Comparison of ENCODE assay signal across 8 cellular contexts in the genomic region with DNA sequence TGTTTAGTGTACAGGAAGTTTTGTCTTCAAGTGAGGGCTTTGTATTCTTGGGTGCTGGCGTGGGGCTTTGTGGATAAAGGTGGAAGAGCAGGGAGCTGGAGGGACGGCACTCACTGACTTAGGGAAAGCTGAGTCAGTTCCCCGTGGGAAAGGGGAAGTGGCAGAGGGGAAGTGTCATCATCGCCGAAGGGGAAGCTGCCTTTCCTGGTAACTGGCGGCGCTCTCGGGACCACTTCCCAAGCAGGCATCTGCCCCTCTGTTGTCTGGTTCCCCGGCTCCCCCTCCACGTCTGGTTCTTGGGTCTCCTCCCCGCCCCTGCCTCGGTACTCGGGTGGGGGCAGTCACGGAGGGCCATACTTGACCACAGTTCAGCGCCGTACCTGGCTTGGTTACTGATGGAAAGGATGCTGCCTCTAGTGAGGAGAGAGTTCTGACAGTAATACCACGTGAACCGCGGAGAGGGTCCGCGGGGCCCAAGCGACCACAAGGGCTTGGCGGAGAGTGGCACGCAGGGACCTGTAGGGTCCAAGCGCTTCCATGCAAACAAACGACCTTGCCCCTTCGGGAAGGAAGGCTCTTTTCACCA. TPM values are rescaled to one million over a fixed set of nuclear protein-coding genes. Genes with fewer than 3 reads are reported as not detected.
A peak's percentile ranks its signal among the peaks of the same experiment; 100 is the strongest.
DNase-seq lines count a peak whose midpoint lies in the region; ATAC-seq lines count a peak whose summit lies in the region.

No MANE protein-coding gene starts in this region.

- CTCF ChIA-PET in naive thymus-derived CD4-positive, alpha-beta T cell (lab: Charles Lee), result interaction anchor here (0.8 to 1.4 kb wide), 4 partner anchors 8 to 147 kb away, joined by 3 to 7 read pairs (median 4); partner anchors contain the start of gene NAA38

- H3K4me1 ChIP-seq in naive thymus-derived CD4-positive, alpha-beta T cell (ENCODE audit: control insufficient read depth in 2 of 2, insufficient read depth in 2 of 2, low read length in 2 of 2), result peaks cover 20 to 38% of the 10 kb centered on the region in 2 donors
- H3K4me1 ChIP-seq in urinary bladder (ENCODE audit: insufficient read depth), result no peaks in the 10 kb centered on the region

- DNase-seq in activated T-cell treated with anti-CD3 and anti-CD28 coated beads for 48 hours (ENCODE audit: low read depth) (peak; percentile 48), M059J (ENCODE audit: low read depth) (peak; percentile 92), fibroblast of gingiva (ENCODE audit: low read depth) (peak; percentile 85)
- no peak for DNase-seq in activated T-cell treated with anti-CD3 and anti-CD28 coated beads, Interleukin-2, amount 50 U/mL, for 1 hour
- peak in 2 of 3 experiments; percentile 36 to 58 for DNase-seq in activated CD8-positive, alpha-beta memory T cell treated with anti-CD3 and anti-CD28 coated beads for 48 hours (ENCODE audit: low read depth in 2 of 3, low spot score in 2 of 3)
- DNase-seq in naive thymus-derived CD4-positive, alpha-beta T cell, result peak in 4 of 9 donors; percentile 42 to 66 (median 56)

- peak; percentile 0 for ATAC-seq in naive thymus-derived CD4-positive, alpha-beta T cell
- no peak for ATAC-seq in GM18519 (IDR thresholded peaks at IDR 0.05; ENCODE audit: low FRiP score, unreplicated experiment)

- peaks cover 0 to 13% (median 0%) of the 10 kb centered on the region in 11 donors for H3K9me3 Mint-ChIP-seq in naive thymus-derived CD4-positive, alpha-beta T cell

- H3K9me3 ChIP-seq in naive thymus-derived CD4-positive, alpha-beta T cell (ENCODE audit: control insufficient read depth in 2 of 3, low read length in 3 of 3), result no peaks in the 10 kb centered on the region

- H3K4me3 ChIP-seq in naive thymus-derived CD4-positive, alpha-beta T cell (ENCODE audit: low read length), result peak overlapping the region; percentile 84
- H3K4me3 ChIP-seq in urinary bladder (ENCODE audit: low read depth, low read length), result peak overlapping the region; percentile 56

- H3K36me3 ChIP-seq in naive thymus-derived CD4-positive, alpha-beta T cell (ENCODE audit: control insufficient read depth in 2 of 3, insufficient read depth in 3 of 3, low read length in 3 of 3), result peaks cover 0 to 24% (median 0%) of the 10 kb centered on the region in 3 experiments
- no peaks in the 10 kb centered on the region for H3K36me3 ChIP-seq in urinary bladder (ENCODE audit: insufficient read depth)

- WGBS in urinary bladder, result under 1% methylated on average over 27 of the region's 27 CpGs

- H3K4me3 Mint-ChIP-seq in naive thymus-derived CD4-positive, alpha-beta T cell, result peak overlapping the region; percentile 85 to 99 (median 94)

- intact Hi-C loops in naive thymus-derived CD4-positive, alpha-beta T cell (cut with micrococcal nuclease), result loop anchor here (1.0 to 10.0 kb wide), 11 partner anchors 8 to 1191 kb away; partner anchors contain the start of genes ACADVL (in 1 of the 2), C17orf100 (in 1 of the 2), DLG4 (in 1 of the 2) and EIF5A (in 1 of the 2)

- peak overlapping the region; percentile 90 to 100 (median 99) for H3K27ac Mint-ChIP-seq in naive thymus-derived CD4-positive, alpha-beta T cell

- H3K4me1 Mint-ChIP-seq in naive thymus-derived CD4-positive, alpha-beta T cell, result peaks cover 29 to 54% (median 41%) of the 10 kb centered on the region in 7 donors

- POLR2A ChIA-PET in naive thymus-derived CD4-positive, alpha-beta T cell (lab: Charles Lee), result interaction anchor here (0.5 to 6.2 kb wide), 8 partner anchors 8 to 295 kb away, joined by 3 to 86 read pairs (median 4); partner anchors contain the start of genes CYB5D1, KDM6B, NAA38 and TP53

- H3K27me3 Mint-ChIP-seq in naive thymus-derived CD4-positive, alpha-beta T cell, result peaks cover 0 to 2% (median 0%) of the 10 kb centered on the region in 5 donors

- H3K36me3 Mint-ChIP-seq in naive thymus-derived CD4-positive, alpha-beta T cell, result peaks cover 0 to 10% (median 3%) of the 10 kb centered on the region in 5 donors

- no peaks in the 10 kb centered on the region for H3K27me3 ChIP-seq in naive thymus-derived CD4-positive, alpha-beta T cell (ENCODE audit: control insufficient read depth in 2 of 2, insufficient read depth in 2 of 2, low read length in 2 of 2)

- peak overlapping the region; percentile 100 for H3K27ac ChIP-seq in naive thymus-derived CD4-positive, alpha-beta T cell (ENCODE audit: low read depth, low read length)
- H3K27ac ChIP-seq in urinary bladder (ENCODE audit: low read depth), result peak overlapping the region; percentile 98

RNA-seq across cellular contexts. Expression of gene KDM6B, which starts 9.0 kb away (rescaled TPM):
- 0.59 and 3.2 TPM in 2 replicates for total RNA-seq in M059J (2014; rRNA removed; shearing (Covaris generic))
- total RNA-seq in naive thymus-derived CD4-positive, alpha-beta T cell, result 100 to 1,000 TPM in 4 of 5 experiments, 10 to 100 TPM in 1; 32.2 to 179 (median 120) TPM
- 1 to 10 TPM in 1 of 2 donors, under 1 TPM in 1; 0.95 to 1.5 TPM for polyA plus RNA-seq in naive thymus-derived CD4-positive, alpha-beta T cell
- total RNA-seq in urinary bladder, result 7.9 TPM
- 17.3 TPM for polyA plus RNA-seq in urinary bladder

RNA-seq across cellular contexts. Expression of gene TMEM88, which starts 11.8 kb away (rescaled TPM):
- total RNA-seq in M059J (2014; rRNA removed; shearing (Covaris generic)), result 0.49 TPM in 1 of 2 replicates, not detected in the other
- 10 to 100 TPM in 4 of 5 experiments, under 1 TPM in 1; 0.70 to 32.7 (median 11.6) TPM for total RNA-seq in naive thymus-derived CD4-positive, alpha-beta T cell
- polyA plus RNA-seq in naive thymus-derived CD4-positive, alpha-beta T cell, result not detected
- 8.1 TPM for total RNA-seq in urinary bladder
- 37.0 TPM for polyA plus RNA-seq in urinary bladder

RNA-seq across cellular contexts. Expression of gene NAA38, which starts 14.3 kb away (rescaled TPM):
- total RNA-seq in M059J (2014; rRNA removed; shearing (Covaris generic)), result 49.4 and 68.2 TPM in 2 replicates
- 10 to 100 TPM; 22.1 to 63.8 (median 24.9) TPM for total RNA-seq in naive thymus-derived CD4-positive, alpha-beta T cell
- polyA plus RNA-seq in naive thymus-derived CD4-positive, alpha-beta T cell, result 100 to 1,000 TPM; 113 to 132 TPM
- 44.4 TPM for total RNA-seq in urinary bladder
- polyA plus RNA-seq in urinary bladder, result 110 TPM

RNA-seq across cellular contexts. Expression of gene CYB5D1, which starts 14.8 kb away (rescaled TPM):
- total RNA-seq in M059J (2014; rRNA removed; shearing (Covaris generic)), result 6.6 and 14.2 TPM in 2 replicates
- total RNA-seq in naive thymus-derived CD4-positive, alpha-beta T cell, result 10 to 100 TPM in 2 of 5 experiments, 1 to 10 TPM in 3; 8.4 to 14.2 (median 9.5) TPM
- polyA plus RNA-seq in naive thymus-derived CD4-positive, alpha-beta T cell, result 1 to 10 TPM; 7.5 to 7.9 TPM
- 6.9 TPM for total RNA-seq in urinary bladder
- 12.5 TPM for polyA plus RNA-seq in urinary bladder

RNA-seq across cellular contexts. Expression of gene CHD3, which starts 45.5 kb away (rescaled TPM):
- 15.6 and 31.3 TPM in 2 replicates for total RNA-seq in M059J (2014; rRNA removed; shearing (Covaris generic))
- 100 to 1,000 TPM; 189 to 417 (median 359) TPM for total RNA-seq in naive thymus-derived CD4-positive, alpha-beta T cell
- 10 to 100 TPM; 12.7 to 39.3 TPM for polyA plus RNA-seq in naive thymus-derived CD4-positive, alpha-beta T cell
- total RNA-seq in urinary bladder, result 84.8 TPM
- polyA plus RNA-seq in urinary bladder, result 109 TPM
